9 cellular contexts compared by ENCODE assay signal in genomic region chr15:75449585-75450306, GRCh38. TPM values are rescaled to one million over a fixed set of nuclear protein-coding genes. Genes with fewer than 3 reads are reported as not detected.
DNase-seq lines count a peak whose midpoint lies in the region; ATAC-seq, FAIRE-seq and TF ChIP-seq lines count a peak whose summit lies in the region.
"Had no signal": no experiment of that assay in that cellular context is flagged by ENCODE, and none has a peak within 500 bp of the region (broad histone marks: within the 10 kb centered on the region; RNA-seq: fewer than 3 reads in every experiment).

No MANE protein-coding gene starts in this region.

- no peaks in the 10 kb centered on the region for H3K9me3 Mint-ChIP-seq in activated CD8-positive, alpha-beta memory T cell treated with anti-CD3 and anti-CD28 coated beads, Interleukin-2, amount 10 ng/mL, durations not matched to agents 7 days and 5 days (ENCODE audit: low read depth)
- no peaks in the 10 kb centered on the region for H3K9me3 Mint-ChIP-seq in astrocyte (ENCODE audit: unreplicated experiment)

- peak overlapping the region; percentile 99 for H3K4me2 ChIP-seq in astrocyte (ENCODE audit: low read length)

- H3K4me1 Mint-ChIP-seq in activated CD8-positive, alpha-beta memory T cell treated with anti-CD3 and anti-CD28 coated beads, Interleukin-2, amount 10 ng/mL, durations not matched to agents 7 days and 5 days = peaks cover 42% of the 10 kb centered on the region
- H3K4me1 Mint-ChIP-seq in astrocyte (ENCODE audit: low read depth, unreplicated experiment) = peaks cover 5% of the 10 kb centered on the region

- H3K9me3 ChIP-seq in astrocyte (ENCODE audit: insufficient read depth, low read depth, low read length) (no peaks in the 10 kb centered on the region), right lobe of liver (no peaks in the 10 kb centered on the region), thyroid gland (no peaks in the 10 kb centered on the region)

- H3K27ac Mint-ChIP-seq in activated CD8-positive, alpha-beta memory T cell treated with anti-CD3 and anti-CD28 coated beads, Interleukin-2, amount 10 ng/mL, durations not matched to agents 7 days and 5 days = peak overlapping the region; percentile 83
- H3K27ac Mint-ChIP-seq in astrocyte (ENCODE audit: unreplicated experiment) = peak overlapping the region; percentile 95

- H3K4me3 ChIP-seq in astrocyte (ENCODE audit: insufficient read depth, low read depth, low read length) (peak overlapping the region; percentile 86), right lobe of liver (peak overlapping the region; percentile 65 to 78 (median 69)), thyroid gland (replicated peaks in 1 of 3) (peak overlapping the region; percentile 2 to 83 (median 79))

- TF ChIP-seq CTCF in astrocyte (IDR thresholded peaks at IDR 0.05; ENCODE audit: insufficient read depth, low read depth, low read length) (no peak), right lobe of liver (IDR thresholded peaks at IDR 0.05) (no peak), thyroid gland (IDR thresholded peaks at IDR 0.05) (no peak)

- H2AFZ ChIP-seq in astrocyte (ENCODE audit: low read depth, low read length) = no peak overlapping the region

- peaks cover 52% of the 10 kb centered on the region for H4K20me1 ChIP-seq in astrocyte (ENCODE audit: insufficient read depth, low read length)

- H3K4me1 ChIP-seq in astrocyte (ENCODE audit: insufficient read depth, low read length) = peaks cover 22% of the 10 kb centered on the region
- peaks cover 0 to 19% (median 6%) of the 10 kb centered on the region in 4 donors for H3K4me1 ChIP-seq in right lobe of liver
- peaks cover 17 to 27% of the 10 kb centered on the region in 2 donors for H3K4me1 ChIP-seq in thyroid gland

- H3K27me3 Mint-ChIP-seq in activated CD8-positive, alpha-beta memory T cell treated with anti-CD3 and anti-CD28 coated beads, Interleukin-2, amount 10 ng/mL, durations not matched to agents 7 days and 5 days = no peaks in the 10 kb centered on the region
- H3K27me3 Mint-ChIP-seq in astrocyte (ENCODE audit: low read depth, unreplicated experiment) = no peaks in the 10 kb centered on the region

- peak overlapping the region; percentile 98 for H3K4me3 Mint-ChIP-seq in activated CD8-positive, alpha-beta memory T cell treated with anti-CD3 and anti-CD28 coated beads, Interleukin-2, amount 10 ng/mL, durations not matched to agents 7 days and 5 days
- H3K4me3 Mint-ChIP-seq in astrocyte (ENCODE audit: unreplicated experiment) = peak overlapping the region; percentile 98

- TF ChIP-seq POLR2A in right lobe of liver (IDR thresholded peaks at IDR 0.05) (no peak), thyroid gland (IDR thresholded peaks at IDR 0.05) (no peak)

- WGBS in right lobe of liver (ENCODE audit: insufficient coverage, low coverage, low lambda C conversion rate, missing lambda C conversion rate) = 25% methylated on average over 14 of the region's 14 CpGs
- WGBS in thyroid gland, 2 donors = 52 to 53% methylated on average over 14 of the region's 14 CpGs

- H3K27me3 ChIP-seq in astrocyte (ENCODE audit: insufficient read depth, low read length) (no peaks in the 10 kb centered on the region), right lobe of liver (no peaks in the 10 kb centered on the region), thyroid gland (no peaks in the 10 kb centered on the region)

- peak overlapping the region; percentile 81 for H3K9ac ChIP-seq in astrocyte (ENCODE audit: low read length)

- H3K79me2 ChIP-seq in astrocyte (ENCODE audit: insufficient read depth, low read length) = peaks cover 65% of the 10 kb centered on the region

- CTCF ChIA-PET in activated CD8-positive, alpha-beta memory T cell treated with anti-CD3 and anti-CD28 coated beads, Interleukin-2, amount 10 ng/mL, durations not matched to agents 7 days and 5 days (lab: Charles Lee) = interaction anchor here (7.0 to 7.2 kb wide), 2 partner anchors 82 to 190 kb away, joined by 57 to 59 read pairs; partner anchors contain the start of genes IMP3 and MAN2C1

- DNase-seq in activated CD8-positive, alpha-beta memory T cell treated with anti-CD3 and anti-CD28 coated beads, Interleukin-2, amount 10 ng/mL, durations not matched to agents 7 days and 5 days = no peak
- DNase-seq in activated CD8-positive, alpha-beta memory T cell treated with anti-CD3 and anti-CD28 coated beads, Interleukin-2, amount 50 U/mL, for 48 hours = no peak
- DNase-seq in astrocyte (ENCODE audit: low read depth) (no peak), right lobe of liver (no peak), thyroid gland (peak; percentile 12 to 23), DMS79 (lab: John Stamatoyannopoulos, UW) (no peak)

- H3K36me3 ChIP-seq in astrocyte (ENCODE audit: insufficient read depth, low read length) (no peaks in the 10 kb centered on the region), right lobe of liver (no peaks in the 10 kb centered on the region), thyroid gland (no peaks in the 10 kb centered on the region)

- peak overlapping the region; percentile 69 for H3K27ac ChIP-seq in astrocyte (ENCODE audit: low read depth, low read length)
- H3K27ac ChIP-seq in right lobe of liver = peak overlapping the region in 1 of 3 donors; percentile 85
- H3K27ac ChIP-seq in thyroid gland = peak overlapping the region in 2 of 3 donors; percentile 10 to 98

- intact Hi-C loops in right lobe of liver (cut with DNase I) = no loop called here
- intact Hi-C loops in thyroid gland (cut with DNase I) = loop anchor here (5.0 kb wide), 1 partner anchor 82 kb away; the partner anchor contains the start of gene MAN2C1

- no peak for ATAC-seq in activated CD8-positive, alpha-beta memory T cell treated with anti-CD3 and anti-CD28 coated beads, Interleukin-2, amount 10 ng/mL, durations not matched to agents 7 days and 5 days
- no peak for ATAC-seq in right lobe of liver
- no peak for ATAC-seq in HG02981 (IDR thresholded peaks at IDR 0.05; ENCODE audit: unreplicated experiment)
- ATAC-seq in HG02852 (IDR thresholded peaks at IDR 0.05; ENCODE audit: unreplicated experiment) = no peak

- peaks cover 13% of the 10 kb centered on the region for H3K36me3 Mint-ChIP-seq in activated CD8-positive, alpha-beta memory T cell treated with anti-CD3 and anti-CD28 coated beads, Interleukin-2, amount 10 ng/mL, durations not matched to agents 7 days and 5 days
- no peaks in the 10 kb centered on the region for H3K36me3 Mint-ChIP-seq in astrocyte (ENCODE audit: low read depth, unreplicated experiment)

- FAIRE-seq in astrocyte (lab: Jason Lieb, UNC) = no peak
- FAIRE-seq: D721Med had no signal

RNA-seq across cellular contexts. Expression of gene SIN3A, which starts 1.7 kb away (rescaled TPM):
- 100 to 1,000 TPM; 100 to 111 TPM for total RNA-seq in activated CD8-positive, alpha-beta memory T cell treated with anti-CD3 and anti-CD28 coated beads, Interleukin-2, amount 10 ng/mL, durations not matched to agents 7 days and 5 days
- total RNA-seq in astrocyte (49.9 and 54.0 TPM in 2 replicates), right lobe of liver (10 to 100 TPM in 5 of 6 experiments, 1 to 10 TPM in 1; 10.0 to 21.6 (median 20.5) TPM), thyroid gland (100 to 1,000 TPM in 1 of 4 donors, 10 to 100 TPM in 3; 51.4 to 146 (median 84.2) TPM)

Comparison
In these comparisons a context has a peak if more than half of its experiments do, and no peak if none do; other contexts are left out.
1. DNase-seq: peak in thyroid gland (2 of 2); none in activated CD8-positive, alpha-beta memory T cell treated with anti-CD3 and anti-CD28 coated beads, Interleukin-2, amount 10 ng/mL, durations not matched to agents 7 days and 5 days (single experiment), activated CD8-positive, alpha-beta memory T cell treated with anti-CD3 and anti-CD28 coated beads, Interleukin-2, amount 50 U/mL, for 48 hours (single experiment), astrocyte (single experiment), right lobe of liver (0 of 3) and DMS79 (single experiment).
2. Peak in every context shown above with its lines, with median percentiles within 50 percentile points of each other: H3K4me3 ChIP-seq.